In the genomic region with DNA sequence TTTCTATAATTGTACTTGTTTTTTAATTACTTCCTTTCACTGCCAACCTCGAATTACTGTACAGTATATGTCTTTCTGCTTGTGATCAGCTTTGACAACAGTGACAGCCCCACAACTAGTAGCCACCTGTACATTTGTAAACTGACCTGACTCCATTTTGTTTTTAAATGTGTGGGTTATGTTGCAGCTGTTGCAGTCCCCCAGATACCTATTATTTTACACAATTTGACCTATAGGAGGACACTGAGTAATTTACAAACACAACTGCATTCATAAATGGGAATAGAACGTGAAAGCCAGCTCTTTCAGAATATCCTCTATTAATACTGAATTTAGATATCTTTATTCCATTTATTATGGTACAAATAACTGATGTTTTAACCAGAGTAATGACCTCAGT, we compare ENCODE assay signal across 17 cellular contexts.
"Had no signal": no experiment of that assay in that cellular context is flagged by ENCODE, and none has a peak within 500 bp of the region (broad histone marks: within the 10 kb centered on the region; RNA-seq: fewer than 3 reads in every experiment).

No MANE protein-coding gene starts in this region.

- H3K27me3 ChIP-seq: esophagus muscularis mucosa, thyroid gland had no signal

- H3K27ac ChIP-seq: esophagus muscularis mucosa, thyroid gland had no signal

- H3K27ac Mint-ChIP-seq: activated B cell treated with CpG ODN at 0.5 μM for 24 hours; activated CD4-positive, alpha-beta memory T cell treated with anti-CD3 and anti-CD28 coated beads, Interleukin-2, amount 10 ng/mL, durations not matched to agents 7 days and 5 days; activated CD8-positive, alpha-beta memory T cell treated with anti-CD3 and anti-CD28 coated beads, Interleukin-2, amount 10 ng/mL, durations not matched to agents 7 days and 5 days; activated naive CD8-positive, alpha-beta T cell treated with anti-CD3 and anti-CD28 coated beads for 36 hours; nephron progenitor cell; progenitor cell of endocrine pancreas had no signal

- H3K27me3 Mint-ChIP-seq: progenitor cell of endocrine pancreas had no signal

- H3K4me3 ChIP-seq: esophagus muscularis mucosa, thyroid gland had no signal

- H3K9me3 Mint-ChIP-seq: activated B cell treated with CpG ODN at 0.5 μM for 24 hours; activated CD4-positive, alpha-beta memory T cell treated with anti-CD3 and anti-CD28 coated beads, Interleukin-2, amount 10 ng/mL, durations not matched to agents 7 days and 5 days; activated naive CD8-positive, alpha-beta T cell treated with anti-CD3 and anti-CD28 coated beads for 36 hours; nephron progenitor cell had no signal

- H3K4me3 Mint-ChIP-seq: activated B cell treated with CpG ODN at 0.5 μM for 24 hours; activated CD4-positive, alpha-beta memory T cell treated with anti-CD3 and anti-CD28 coated beads, Interleukin-2, amount 10 ng/mL, durations not matched to agents 7 days and 5 days; activated CD8-positive, alpha-beta memory T cell treated with anti-CD3 and anti-CD28 coated beads, Interleukin-2, amount 10 ng/mL, durations not matched to agents 7 days and 5 days; activated naive CD8-positive, alpha-beta T cell treated with anti-CD3 and anti-CD28 coated beads for 36 hours; nephron progenitor cell had no signal

- ATAC-seq: activated CD8-positive, alpha-beta memory T cell treated with anti-CD3 and anti-CD28 coated beads, Interleukin-2, amount 10 ng/mL, durations not matched to agents 7 days and 5 days; left ventricle myocardium superior had no signal

- DNase-seq: activated B cell treated with CpG ODN at 0.5 μM for 24 hours; activated CD4-positive, alpha-beta memory T cell treated with anti-CD3 and anti-CD28 coated beads, Interleukin-2, amount 10 ng/mL, durations not matched to agents 7 days and 5 days; activated CD4-positive, alpha-beta T cell treated with anti-CD3 and anti-CD28 coated beads for 4 hours; activated CD8-positive, alpha-beta memory T cell treated with anti-CD3 and anti-CD28 coated beads, Interleukin-2, amount 10 ng/mL, durations not matched to agents 7 days and 5 days; activated naive CD8-positive, alpha-beta T cell treated with anti-CD3 and anti-CD28 coated beads for 36 hours; amniotic stem cell; dermis blood vessel endothelial cell; effector memory CD4-positive, alpha-beta T cell; left ventricle myocardium superior; nephron progenitor cell; stimulated activated CD4-positive, alpha-beta T cell treated with anti-CD3 and anti-CD28 coated beads, Interleukin-12 subunit alpha, Interleukin-12 subunit beta, amount 100 ng/mL, for 4 hours; stimulated activated CD4-positive, alpha-beta T cell treated with anti-CD3 and anti-CD28 coated beads, Interleukin-1b, Interleukin-23, amount 100 ng/mL, for 48 hours; stimulated activated CD8-positive, alpha-beta memory T cell treated with anti-CD3 and anti-CD28 coated beads, Interleukin-4, amount 100 ng/mL, for 48 hours; stimulated activated naive CD4-positive, alpha-beta T cell treated with Interleukin-2 at 50 U/mL for 16 hours; thyroid gland had no signal
